Comparison of ENCODE assay signal across 1 cellular context in genomic region chr22:37146507-37147180, GRCh38.
TF ChIP-seq lines count a peak whose summit lies in the region.

No MANE protein-coding gene starts in this region.

TF ChIP-seq in GM12878, 131 proteins besides CTCF, POLR2A, EP300 and RAD21:
- TF ChIP-seq MEF2B (IDR thresholded peaks at IDR 0.05; ENCODE audit: partially characterized antibody, poor library complexity, severe bottlenecking) (no peak), ZBTB11 (CRISPR knock-in tag; IDR thresholded peaks at IDR 0.05) (no peak), SMAD5 (IDR thresholded peaks at IDR 0.05; ENCODE audit: low read depth) (no peak), HCFC1 (IDR thresholded peaks at IDR 0.05; ENCODE audit: low read length) (no peak), POLR2AphosphoS5 (IDR thresholded peaks at IDR 0.05; ENCODE audit: low read length) (0 out of 2 replicates have a peak, but pooled peaks have one; percentile 6), CEBPZ (IDR thresholded peaks at IDR 0.05; ENCODE audit: low read depth, low read length) (no peak), POLR2AphosphoS2 (IDR thresholded peaks at IDR 0.05; ENCODE audit: low read depth, low read length) (no peak), SMAD1 (IDR thresholded peaks at IDR 0.05; ENCODE audit: low read depth, partially characterized antibody) (no peak)
